In genomic region chr6:119845161-119845560, GRCh38 we compare ENCODE assay signal across 8 cellular contexts.
"Had no signal": no experiment of that assay in that cellular context is flagged by ENCODE, and none has a peak within 500 bp of the region (broad histone marks: within the 10 kb centered on the region; RNA-seq: fewer than 3 reads in every experiment).

No MANE protein-coding gene starts in this region.

- H3K4me3 Mint-ChIP-seq: GM23338, H9 had no signal

- H3K9me3 Mint-ChIP-seq: GM23338, H9 had no signal

- FAIRE-seq: H1, H54, HTR-8/SVneo, K562 had no signal

- H3K4me2 ChIP-seq: GM23338 had no signal

- H3K27ac Mint-ChIP-seq: GM23338, H9 had no signal

- DNase-seq: H9, HCEC 1CT, IMR-90 had no signal

- ATAC-seq: GM23338, K562 had no signal

- H3K4me1 Mint-ChIP-seq: GM23338, H9 had no signal

- H3K4me3 ChIP-seq: GM23338, K562 had no signal

- H2AFZ ChIP-seq: GM23338 had no signal
